Comparison of ENCODE assay signal across 1 cellular context in the genomic region with DNA sequence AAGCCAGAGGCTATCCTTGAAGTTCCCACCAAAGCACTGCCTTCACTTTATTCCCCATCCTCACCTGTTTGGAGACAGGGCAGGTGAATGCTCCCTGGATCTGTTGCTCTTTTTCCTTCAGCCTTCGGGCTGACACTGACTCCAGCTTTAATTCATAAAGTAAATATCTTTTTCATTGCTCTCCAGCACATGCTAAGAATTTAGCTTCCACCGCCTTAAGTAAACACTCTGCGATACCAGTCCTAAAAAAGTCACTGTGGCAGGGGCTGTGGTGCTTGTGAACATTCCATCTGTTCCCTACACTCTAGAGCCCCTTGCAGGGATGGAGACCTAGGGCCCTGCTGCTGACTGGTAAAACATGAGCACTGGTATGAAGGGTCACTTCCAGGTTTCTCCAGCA.
TF ChIP-seq lines count a peak whose summit lies in the region.

No MANE protein-coding gene starts in this region.

TF ChIP-seq in SK-N-SH treated with all-trans-retinoic acid at 6 μM for 48 hours, 23 proteins besides CTCF, POLR2A, EP300 and RAD21 (continued from another document):
- TF ChIP-seq, protein P1, sequence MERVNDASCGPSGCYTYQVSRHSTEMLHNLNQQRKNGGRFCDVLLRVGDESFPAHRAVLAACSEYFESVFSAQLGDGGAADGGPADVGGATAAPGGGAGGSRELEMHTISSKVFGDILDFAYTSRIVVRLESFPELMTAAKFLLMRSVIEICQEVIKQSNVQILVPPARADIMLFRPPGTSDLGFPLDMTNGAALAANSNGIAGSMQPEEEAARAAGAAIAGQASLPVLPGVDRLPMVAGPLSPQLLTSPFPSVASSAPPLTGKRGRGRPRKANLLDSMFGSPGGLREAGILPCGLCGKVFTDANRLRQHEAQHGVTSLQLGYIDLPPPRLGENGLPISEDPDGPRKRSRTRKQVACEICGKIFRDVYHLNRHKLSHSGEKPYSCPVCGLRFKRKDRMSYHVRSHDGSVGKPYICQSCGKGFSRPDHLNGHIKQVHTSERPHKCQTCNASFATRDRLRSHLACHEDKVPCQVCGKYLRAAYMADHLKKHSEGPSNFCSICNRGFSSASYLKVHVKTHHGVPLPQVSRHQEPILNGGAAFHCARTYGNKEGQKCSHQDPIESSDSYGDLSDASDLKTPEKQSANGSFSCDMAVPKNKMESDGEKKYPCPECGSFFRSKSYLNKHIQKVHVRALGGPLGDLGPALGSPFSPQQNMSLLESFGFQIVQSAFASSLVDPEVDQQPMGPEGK (CRISPR knock-in tag; IDR thresholded peaks at IDR 0.05; ENCODE audit: borderline replicate concordance) = no peak
- TF ChIP-seq, protein P2, sequence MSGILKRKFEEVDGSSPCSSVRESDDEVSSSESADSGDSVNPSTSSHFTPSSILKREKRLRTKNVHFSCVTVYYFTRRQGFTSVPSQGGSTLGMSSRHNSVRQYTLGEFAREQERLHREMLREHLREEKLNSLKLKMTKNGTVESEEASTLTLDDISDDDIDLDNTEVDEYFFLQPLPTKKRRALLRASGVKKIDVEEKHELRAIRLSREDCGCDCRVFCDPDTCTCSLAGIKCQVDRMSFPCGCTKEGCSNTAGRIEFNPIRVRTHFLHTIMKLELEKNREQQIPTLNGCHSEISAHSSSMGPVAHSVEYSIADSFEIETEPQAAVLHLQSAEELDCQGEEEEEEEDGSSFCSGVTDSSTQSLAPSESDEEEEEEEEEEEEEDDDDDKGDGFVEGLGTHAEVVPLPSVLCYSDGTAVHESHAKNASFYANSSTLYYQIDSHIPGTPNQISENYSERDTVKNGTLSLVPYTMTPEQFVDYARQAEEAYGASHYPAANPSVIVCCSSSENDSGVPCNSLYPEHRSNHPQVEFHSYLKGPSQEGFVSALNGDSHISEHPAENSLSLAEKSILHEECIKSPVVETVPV (CRISPR knock-in tag; IDR thresholded peaks at IDR 0.05) = no peak
